In the genomic region with DNA sequence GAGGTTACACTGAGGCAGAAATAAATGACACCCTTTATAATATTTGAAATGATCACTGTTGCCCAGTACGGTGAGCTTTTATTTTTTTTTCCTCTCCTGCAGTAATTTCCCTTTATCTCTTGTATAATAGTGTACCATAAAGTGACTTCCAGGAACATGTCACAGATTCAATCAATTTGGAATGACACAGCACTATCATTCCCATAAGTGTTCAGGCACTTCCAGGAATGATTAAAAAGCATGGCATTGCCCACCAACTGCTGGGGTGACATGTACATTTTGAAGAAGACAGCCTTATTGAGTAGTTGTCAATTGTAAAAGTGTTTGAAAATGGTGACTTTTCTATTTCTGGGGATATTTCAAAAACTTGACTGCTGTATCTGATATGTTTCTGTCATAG, we compare ENCODE assay signal across 29 cellular contexts.
"Had no signal": no experiment of that assay in that cellular context is flagged by ENCODE, and none has a peak within 500 bp of the region (broad histone marks: within the 10 kb centered on the region; RNA-seq: fewer than 3 reads in every experiment).

No MANE protein-coding gene starts in this region.

- H3K36me3 ChIP-seq: gastrocnemius medialis, heart left ventricle, WERI-Rb-1 had no signal

- H3K27ac ChIP-seq: body of pancreas, epithelial cell of prostate, foreskin keratinocyte, gastrocnemius medialis, heart left ventricle, WERI-Rb-1 had no signal

- ATAC-seq: activated CD4-positive, CD25-positive, alpha-beta regulatory T cell treated with anti-CD3 and anti-CD28 coated beads, Interleukin-2, amount 50 U/mL, for 24 hours; activated CD8-positive, alpha-beta T cell treated with anti-CD3 and anti-CD28 coated beads for 36 hours; activated T-cell treated with anti-CD3 and anti-CD28 coated beads, Interleukin-2, amount 50 U/mL, for 4 hours; activated T-helper 17 cell treated with anti-CD3 and anti-CD28 coated beads, Interleukin-2, amount 50 U/mL, for 72 hours; body of pancreas; esophagus mucosa; foreskin keratinocyte; gastrocnemius medialis; heart left ventricle; T-helper 17 cell had no signal

- H3K4me3 ChIP-seq: body of pancreas, gastrocnemius medialis, heart left ventricle had no signal

- H3K9me3 ChIP-seq: body of pancreas, gastrocnemius medialis, heart left ventricle had no signal

- H3K27me3 ChIP-seq: body of pancreas, foreskin keratinocyte, gastrocnemius medialis, heart left ventricle had no signal

- H3K4me1 ChIP-seq: body of pancreas, foreskin keratinocyte, gastrocnemius medialis, heart left ventricle had no signal

- DNase-seq: activated B cell treated with CpG ODN at 0.5 μM for 24 hours; activated CD4-positive, alpha-beta T cell treated with anti-CD3 and anti-CD28 coated beads for 48 hours; activated CD4-positive, alpha-beta T cell treated with anti-CD3 and anti-CD28 coated beads, Interleukin-2, amount 50 U/mL, for 1 hour; activated CD4-positive, alpha-beta T cell treated with anti-CD3 and anti-CD28 coated beads, Interleukin-2, amount 50 U/mL, for 48 hours; activated CD8-positive, alpha-beta memory T cell treated with anti-CD3 and anti-CD28 coated beads for 24 hours; activated CD8-positive, alpha-beta T cell treated with anti-CD3 and anti-CD28 coated beads for 36 hours; activated effector memory CD4-positive, alpha-beta T cell treated with Interleukin-2 at 50 U/mL for 16 hours; activated gamma-delta T cell treated with Interleukin-2 at 50 U/mL for 16 hours; activated naive CD4-positive, alpha-beta T cell treated with anti-CD3 and anti-CD28 coated beads, Interleukin-2, amount 50 U/mL, for 16 hours; activated naive CD4-positive, alpha-beta T cell treated with Interleukin-2 at 50 U/mL for 16 hours; activated T-cell treated with anti-CD3 and anti-CD28 coated beads, Interleukin-2, amount 50 U/mL, for 4 hours; amniotic stem cell; anterior cingulate cortex; body of pancreas; caudate nucleus; cortex of kidney; effector CD8-positive, alpha-beta T cell; foreskin keratinocyte; gastrocnemius medialis; glutamatergic neuron; heart left ventricle; T-helper 1 cell; T-helper 17 cell; T1000; WERI-Rb-1 had no signal
